In genomic region chr17:8924595-8924994, GRCh38 we compare ENCODE assay signal across 1 cellular context.
A peak's percentile ranks its signal among the peaks of the same experiment; 100 is the strongest.
TF ChIP-seq lines count a peak whose summit lies in the region.

No MANE protein-coding gene starts in this region.

TF ChIP-seq in GM12878, 131 proteins besides CTCF, POLR2A, EP300 and RAD21 (continued from another document):
- TF ChIP-seq, protein P1, sequence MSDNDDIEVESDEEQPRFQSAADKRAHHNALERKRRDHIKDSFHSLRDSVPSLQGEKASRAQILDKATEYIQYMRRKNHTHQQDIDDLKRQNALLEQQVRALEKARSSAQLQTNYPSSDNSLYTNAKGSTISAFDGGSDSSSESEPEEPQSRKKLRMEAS (IDR thresholded peaks at IDR 0.05; ENCODE audit: low read depth, low read length): no peak
- TF ChIP-seq MTA2 (IDR thresholded peaks at IDR 0.05; ENCODE audit: low read depth) (peak; percentile 81), RAD51 (IDR thresholded peaks at IDR 0.05) (no peak), CHD2 (IDR thresholded peaks at IDR 0.05; ENCODE audit: borderline replicate concordance, low read depth, low read length) (peak; percentile 46; the same call in 1 of the 2 replicates), MEF2A (IDR thresholded peaks at IDR 0.05; ENCODE audit: insufficient read depth, low read depth, low read length) (peak; percentile 62; the same call in 1 of the 2 replicates), BCL11A (IDR thresholded peaks at IDR 0.05; ENCODE audit: low read depth, low read length) (peak; percentile 42; the same call in 1 of the 2 replicates), TCF12 (IDR thresholded peaks at IDR 0.05; ENCODE audit: low read depth, low read length) (peak; percentile 62), NKRF (conservative IDR thresholded peaks at IDR 0.05) (no peak), POU2F2 (IDR thresholded peaks at IDR 0.05; ENCODE audit: borderline replicate concordance, low read depth, low read length) (peak; percentile 72; the same call in 2 of the 3 replicates), RUNX3 (IDR thresholded peaks at IDR 0.05; ENCODE audit: low read length) (peak; percentile 89), BHLHE40 (IDR thresholded peaks at IDR 0.05; ENCODE audit: borderline replicate concordance in 1 of 2, low read depth in 2 of 2, low read length in 1 of 2) (peak in 1 of 2 experiments; percentile 55; a peak in 1 of 4 replicates), BMI1 (IDR thresholded peaks at IDR 0.05; ENCODE audit: borderline replicate concordance) (no peak), DPF2 (IDR thresholded peaks at IDR 0.05) (peak; percentile 47; the same call in 1 of the 2 replicates), CBFB (IDR thresholded peaks at IDR 0.05; ENCODE audit: low read depth) (peak; percentile 38; the same call in 1 of the 2 replicates), USF2 (IDR thresholded peaks at IDR 0.05; ENCODE audit: borderline replicate concordance, low read depth, low read length) (no peak), SMC3 (IDR thresholded peaks at IDR 0.05; ENCODE audit: borderline replicate concordance, low read length) (0 out of 2 replicates have a peak, but pooled peaks have one; percentile 13), CREM (IDR thresholded peaks at IDR 0.05; ENCODE audit: low read depth) (peak; percentile 38; the same call in 1 of the 2 replicates), EED (IDR thresholded peaks at IDR 0.05; ENCODE audit: low read depth) (0 out of 2 replicates have a peak, but pooled peaks have one; percentile 26), TCF3 (IDR thresholded peaks at IDR 0.05; ENCODE audit: borderline replicate concordance, insufficient read depth, low read depth, low read length) (0 out of 2 replicates have a peak, but pooled peaks have one; percentile 44), NFIC (IDR thresholded peaks at IDR 0.05; ENCODE audit: low read depth, low read length) (peak; percentile 82), JUNB (IDR thresholded peaks at IDR 0.05) (peak; percentile 41; the same call in 1 of the 2 replicates), MXI1 (IDR thresholded peaks at IDR 0.05; ENCODE audit: low read depth, low read length) (no peak), BRCA1 (IDR thresholded peaks at IDR 0.05; ENCODE audit: low read depth, low read length) (no peak), TCF7 (IDR thresholded peaks at IDR 0.05; ENCODE audit: borderline replicate concordance) (peak; percentile 63; the same call in 1 of the 2 replicates), PAX5 (IDR thresholded peaks at IDR 0.05; ENCODE audit: borderline replicate concordance, low read depth, low read length) (peak; percentile 38; the same call in 1 of the 2 replicates), MEF2B (IDR thresholded peaks at IDR 0.05; ENCODE audit: partially characterized antibody, poor library complexity, severe bottlenecking) (peak; percentile 9), NBN (IDR thresholded peaks at IDR 0.05) (0 out of 2 replicates have a peak, but pooled peaks have one; percentile 15), ZSCAN29 (IDR thresholded peaks at IDR 0.05) (no peak), ZNF687 (IDR thresholded peaks at IDR 0.05) (peak; percentile 39; the same call in 1 of the 2 replicates), ATF2 (IDR thresholded peaks at IDR 0.05; ENCODE audit: low read length) (peak; percentile 59; the same call in 1 of the 2 replicates), TBL1XR1 (IDR thresholded peaks at IDR 0.05; ENCODE audit: low read depth, low read length) (peak; percentile 70; the same call in 1 of the 2 replicates), ZZZ3 (IDR thresholded peaks at IDR 0.05; ENCODE audit: control insufficient read depth, insufficient read length, low read depth) (no peak)
- TF ChIP-seq, protein P2, sequence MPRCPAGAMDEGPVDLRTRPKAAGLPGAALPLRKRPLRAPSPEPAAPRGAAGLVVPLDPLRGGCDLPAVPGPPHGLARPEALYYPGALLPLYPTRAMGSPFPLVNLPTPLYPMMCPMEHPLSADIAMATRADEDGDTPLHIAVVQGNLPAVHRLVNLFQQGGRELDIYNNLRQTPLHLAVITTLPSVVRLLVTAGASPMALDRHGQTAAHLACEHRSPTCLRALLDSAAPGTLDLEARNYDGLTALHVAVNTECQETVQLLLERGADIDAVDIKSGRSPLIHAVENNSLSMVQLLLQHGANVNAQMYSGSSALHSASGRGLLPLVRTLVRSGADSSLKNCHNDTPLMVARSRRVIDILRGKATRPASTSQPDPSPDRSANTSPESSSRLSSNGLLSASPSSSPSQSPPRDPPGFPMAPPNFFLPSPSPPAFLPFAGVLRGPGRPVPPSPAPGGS (IDR thresholded peaks at IDR 0.05; ENCODE audit: borderline replicate concordance, insufficient read depth, low read depth, low read length, poor library complexity, severe bottlenecking): no peak
- TF ChIP-seq, protein P3, sequence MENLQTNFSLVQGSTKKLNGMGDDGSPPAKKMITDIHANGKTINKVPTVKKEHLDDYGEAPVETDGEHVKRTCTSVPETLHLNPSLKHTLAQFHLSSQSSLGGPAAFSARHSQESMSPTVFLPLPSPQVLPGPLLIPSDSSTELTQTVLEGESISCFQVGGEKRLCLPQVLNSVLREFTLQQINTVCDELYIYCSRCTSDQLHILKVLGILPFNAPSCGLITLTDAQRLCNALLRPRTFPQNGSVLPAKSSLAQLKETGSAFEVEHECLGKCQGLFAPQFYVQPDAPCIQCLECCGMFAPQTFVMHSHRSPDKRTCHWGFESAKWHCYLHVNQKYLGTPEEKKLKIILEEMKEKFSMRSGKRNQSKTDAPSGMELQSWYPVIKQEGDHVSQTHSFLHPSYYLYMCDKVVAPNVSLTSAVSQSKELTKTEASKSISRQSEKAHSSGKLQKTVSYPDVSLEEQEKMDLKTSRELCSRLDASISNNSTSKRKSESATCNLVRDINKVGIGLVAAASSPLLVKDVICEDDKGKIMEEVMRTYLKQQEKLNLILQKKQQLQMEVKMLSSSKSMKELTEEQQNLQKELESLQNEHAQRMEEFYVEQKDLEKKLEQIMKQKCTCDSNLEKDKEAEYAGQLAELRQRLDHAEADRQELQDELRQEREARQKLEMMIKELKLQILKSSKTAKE (IDR thresholded peaks at IDR 0.05; ENCODE audit: low read depth, poor library complexity, severe bottlenecking): peak; percentile 86
TF ChIP-seq in GM12878: peak in this region for 31.
